In genomic region chr7:144384071-144384470, GRCh38 we compare ENCODE assay signal across 10 cellular contexts. TPM values are rescaled to one million over a fixed set of nuclear protein-coding genes. Genes with fewer than 3 reads are reported as not detected.
DNase-seq lines count a peak whose midpoint lies in the region; ATAC-seq and TF ChIP-seq lines count a peak whose summit lies in the region.
"Had no signal": no experiment of that assay in that cellular context is flagged by ENCODE, and none has a peak within 500 bp of the region (broad histone marks: within the 10 kb centered on the region; RNA-seq: fewer than 3 reads in every experiment).

No MANE protein-coding gene starts in this region.

- POLR2A ChIA-PET in HEK293T (lab: Yijun Ruan, JAX) (no interaction called here), GM10248 (lab: Yijun Ruan, JAX) (no interaction called here)
- POLR2A ChIA-PET in activated CD4-positive, alpha-beta T cell treated with anti-CD3 and anti-CD28 coated beads, Interleukin-2, amount 10 ng/mL, durations not matched to agents 7 days and 5 days (lab: Charles Lee) = no interaction called here

- no peaks in the 10 kb centered on the region for H3K9me3 Mint-ChIP-seq in activated CD4-positive, alpha-beta T cell treated with anti-CD3 and anti-CD28 coated beads, Interleukin-2, amount 10 ng/mL, durations not matched to agents 7 days and 5 days

- ATAC-seq in GM18873 (IDR thresholded peaks at IDR 0.05; ENCODE audit: low FRiP score, unreplicated experiment) = peak; percentile 83
- peak; percentile 76 for ATAC-seq in HG03039 (IDR thresholded peaks at IDR 0.05; ENCODE audit: unreplicated experiment)
- ATAC-seq in HG02763 (IDR thresholded peaks at IDR 0.05; ENCODE audit: unreplicated experiment) = no peak
- ATAC-seq: T-helper 17 cell had no signal

- H3K4me3 Mint-ChIP-seq in activated CD4-positive, alpha-beta T cell treated with anti-CD3 and anti-CD28 coated beads, Interleukin-2, amount 10 ng/mL, durations not matched to agents 7 days and 5 days = no peak overlapping the region
- H3K4me3 Mint-ChIP-seq: T-helper 17 cell had no signal

- CTCF ChIA-PET in HEK293T (lab: Yijun Ruan, JAX) = interaction anchor here (1.1 kb wide), 1 partner anchor 256 kb away, joined by 4 read pairs; no protein-coding TSS in a partner anchor
- CTCF ChIA-PET in GM10248 (lab: Yijun Ruan, JAX) = interaction anchor here (0.7 to 1.7 kb wide), 2 partner anchors 9 to 207 kb away, joined by 3 to 8 read pairs; no protein-coding TSS in a partner anchor
- CTCF ChIA-PET in activated CD4-positive, alpha-beta T cell treated with anti-CD3 and anti-CD28 coated beads, Interleukin-2, amount 10 ng/mL, durations not matched to agents 7 days and 5 days (lab: Charles Lee) = interaction anchor here (0.6 kb wide), 1 partner anchor 404 kb away, joined by 3 read pairs; no protein-coding TSS in a partner anchor

- H3K4me1 Mint-ChIP-seq in activated CD4-positive, alpha-beta T cell treated with anti-CD3 and anti-CD28 coated beads, Interleukin-2, amount 10 ng/mL, durations not matched to agents 7 days and 5 days = no peaks in the 10 kb centered on the region

- H3K27me3 Mint-ChIP-seq in activated CD4-positive, alpha-beta T cell treated with anti-CD3 and anti-CD28 coated beads, Interleukin-2, amount 10 ng/mL, durations not matched to agents 7 days and 5 days = no peaks in the 10 kb centered on the region

- TF ChIP-seq CTCF in GM10248 (IDR thresholded peaks at IDR 0.05; ENCODE audit: control extremely low read depth, extremely low read depth, low read depth, missing control alignments) = no peak

- H3K27ac Mint-ChIP-seq in activated CD4-positive, alpha-beta T cell treated with anti-CD3 and anti-CD28 coated beads, Interleukin-2, amount 10 ng/mL, durations not matched to agents 7 days and 5 days = no peak overlapping the region

- DNase-seq in astrocyte of the hippocampus (ENCODE audit: low read depth, low spot score) = peak; percentile 60
- peak; percentile 36 for DNase-seq in non-pigmented ciliary epithelial cell (ENCODE audit: low read depth)
- DNase-seq in HEK293T (ENCODE audit: extremely low spot score) = no peak
- no peak for DNase-seq in GM10248 (ENCODE audit: extremely low spot score)
- no peak for DNase-seq in activated CD4-positive, alpha-beta T cell treated with anti-CD3 and anti-CD28 coated beads, Interleukin-2, amount 10 ng/mL, durations not matched to agents 7 days and 5 days
- DNase-seq: central memory CD4-positive, alpha-beta T cell; T-helper 17 cell had no signal

- peaks cover 3% of the 10 kb centered on the region for H3K36me3 Mint-ChIP-seq in activated CD4-positive, alpha-beta T cell treated with anti-CD3 and anti-CD28 coated beads, Interleukin-2, amount 10 ng/mL, durations not matched to agents 7 days and 5 days (ENCODE audit: low read depth)

TF ChIP-seq in HEK293T, 16 proteins besides CTCF, POLR2A, EP300 and RAD21:
- TF ChIP-seq FOXK2 (IDR thresholded peaks at IDR 0.05) (no peak), BHLHE40 (IDR thresholded peaks at IDR 0.05; ENCODE audit: borderline replicate concordance) (no peak)
TF ChIP-seq in HEK293T: peak in this region for 0.

RNA-seq across cellular contexts. Expression of gene NOBOX, which starts 19.4 kb away (rescaled TPM):
- total RNA-seq in activated CD4-positive, alpha-beta T cell treated with anti-CD3 and anti-CD28 coated beads, Interleukin-2, amount 10 ng/mL, durations not matched to agents 7 days and 5 days = not detected
- total RNA-seq: T-helper 17 cell had no signal

RNA-seq across cellular contexts. Expression of gene ARHGEF5, which starts 28.9 kb away (rescaled TPM):
- total RNA-seq in activated CD4-positive, alpha-beta T cell treated with anti-CD3 and anti-CD28 coated beads, Interleukin-2, amount 10 ng/mL, durations not matched to agents 7 days and 5 days = 10 to 100 TPM; 11.0 to 13.1 TPM

Comparison
In these comparisons a context has a peak if more than half of its experiments do, and no peak if none do; other contexts are left out.
1. DNase-seq: peak in astrocyte of the hippocampus (single experiment) and non-pigmented ciliary epithelial cell (single experiment); none in HEK293T (single experiment), GM10248 (single experiment) and activated CD4-positive, alpha-beta T cell treated with anti-CD3 and anti-CD28 coated beads, Interleukin-2, amount 10 ng/mL, durations not matched to agents 7 days and 5 days (single experiment).